In the genomic region with DNA sequence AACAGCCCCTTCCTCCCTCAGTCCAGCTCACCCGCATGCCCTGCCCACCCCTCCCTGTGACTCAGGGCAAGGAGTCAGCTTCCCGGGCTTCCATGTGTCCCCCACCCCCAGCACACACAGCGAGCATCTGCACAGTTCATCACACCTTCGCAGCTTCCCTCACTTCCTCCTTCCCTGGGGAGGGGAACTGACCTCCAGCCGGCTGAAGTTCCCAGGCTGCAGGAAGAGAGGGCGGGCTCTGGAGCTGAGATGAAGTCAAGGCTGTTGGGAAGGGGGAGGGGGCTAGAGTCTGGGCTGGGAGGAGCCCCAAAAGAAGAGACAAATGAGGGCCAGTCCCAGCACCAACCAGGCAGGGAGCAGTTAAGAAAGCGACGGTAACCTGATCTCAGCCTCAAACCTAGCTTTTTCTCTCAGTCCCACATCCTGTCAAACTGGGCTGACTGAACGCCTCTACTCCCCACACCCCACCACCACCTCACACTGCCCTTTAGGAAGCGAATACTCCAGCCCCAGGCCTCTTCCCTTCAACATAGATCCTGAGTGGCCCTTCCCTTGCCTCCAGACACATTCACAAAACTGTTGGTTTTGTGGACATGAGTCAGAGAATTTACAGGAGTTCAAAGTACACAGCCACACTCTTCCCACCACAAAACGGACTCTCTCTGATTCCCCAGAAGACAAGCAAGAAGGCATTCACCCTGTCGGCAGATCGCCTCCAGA, we compare ENCODE assay signal across 8 cellular contexts. TPM values are rescaled to one million over a fixed set of nuclear protein-coding genes. Genes with fewer than 3 reads are reported as not detected.
DNase-seq lines count a peak whose midpoint lies in the region; ATAC-seq, FAIRE-seq and TF ChIP-seq lines count a peak whose summit lies in the region.

No MANE protein-coding gene starts in this region.

- H3K4me3 ChIP-seq in astrocyte of the cerebellum (ENCODE audit: low read depth, low read length) (peak overlapping the region; percentile 92), right cardiac atrium (ENCODE audit: low read length) (peak overlapping the region; percentile 94), rectal smooth muscle tissue (ENCODE audit: low read length) (peak overlapping the region; percentile 79)

- TF ChIP-seq CTCF in astrocyte of the cerebellum (IDR thresholded peaks at IDR 0.05; ENCODE audit: low read depth, low read length, missing control alignments) = no peak

- H3K27me3 ChIP-seq in right cardiac atrium (ENCODE audit: control insufficient read depth, insufficient read depth) (no peaks in the 10 kb centered on the region), rectal smooth muscle tissue (ENCODE audit: control insufficient read depth, insufficient read depth, low read length) (no peaks in the 10 kb centered on the region)

- H3K4me1 ChIP-seq in right cardiac atrium (ENCODE audit: control insufficient read depth, insufficient read depth, low read length) = peaks cover 22% of the 10 kb centered on the region
- H3K4me1 ChIP-seq in rectal smooth muscle tissue (ENCODE audit: control insufficient read depth, insufficient read depth, low read length) = peaks cover 38% of the 10 kb centered on the region

- H3K9me3 ChIP-seq in right cardiac atrium (ENCODE audit: control insufficient read depth, low read length) = no peaks in the 10 kb centered on the region

- peak overlapping the region; percentile 77 for H3K9ac ChIP-seq in rectal smooth muscle tissue (ENCODE audit: low read length)

- 3% methylated on average over 13 of the region's 13 CpGs for WGBS in right cardiac atrium

- intact Hi-C loops in right cardiac atrium (cut with DNase I) = loop anchor here (5.0 to 10.0 kb wide), 8 partner anchors 33 to 320 kb away; partner anchors contain the start of genes CAPZA1 (in 2 of the 4), ST7L (in 2 of the 4), WNT2B (in 2 of the 4) and MOV10 (in 1 of the 4)

- in situ Hi-C loops in astrocyte of the cerebellum (cut with HindIII; ENCODE audit: low sequenced_read_pairs) = no loop called here

- peaks cover 11% of the 10 kb centered on the region for H3K36me3 ChIP-seq in rectal smooth muscle tissue (ENCODE audit: control insufficient read depth, insufficient read depth, low read length)

- FAIRE-seq in HTR-8/SVneo (lab: Jason Lieb, UNC) (no peak), RCC 7860 (lab: Jason Lieb, UNC) (peak; percentile 89)

- DNase-seq in NCI-H2081 (lab: John Stamatoyannopoulos, UW) (peak; percentile 37 to 41), NCI-H2081 treated with DMSO at 0.1 percent for 48 hours (lab: John Stamatoyannopoulos, UW) (no peak), HTR-8/SVneo (ENCODE audit: insufficient read length, low spot score) (peak; percentile 85), RCC 7860 (ENCODE audit: low spot score) (peak; percentile 98), astrocyte of the cerebellum (ENCODE audit: low read depth) (peak; percentile 88), right cardiac atrium (peak; percentile 89 to 93 (median 92))

- peak overlapping the region; percentile 84 for H3K27ac ChIP-seq in right cardiac atrium (ENCODE audit: low read length)
- peak overlapping the region; percentile 89 for H3K27ac ChIP-seq in rectal smooth muscle tissue (ENCODE audit: low read depth, low read length)

- ATAC-seq in GM21526 (IDR thresholded peaks at IDR 0.05; ENCODE audit: low FRiP score, unreplicated experiment) (peak; percentile 57), right cardiac atrium (peak; percentile 70 to 73)

RNA-seq across cellular contexts. Expression of gene RHOC, which starts 1.9 kb away (rescaled TPM):
- 100 to 1,000 TPM; 169 to 222 (median 209) TPM for total RNA-seq in right cardiac atrium
- 262 TPM for polyA plus RNA-seq in right cardiac atrium

RNA-seq across cellular contexts. Expression of gene PPM1J, which starts 10.1 kb away (rescaled TPM):
- total RNA-seq in right cardiac atrium = 1 to 10 TPM; 5.5 to 9.0 (median 6.3) TPM
- polyA plus RNA-seq in right cardiac atrium = 6.4 TPM

RNA-seq across cellular contexts. Expression of gene MOV10, which starts 30.6 kb away (rescaled TPM):
- 10 to 100 TPM; 14.1 to 20.3 (median 18.3) TPM for total RNA-seq in right cardiac atrium
- polyA plus RNA-seq in right cardiac atrium = 19.4 TPM
